ENCODE assay signal across 26 cellular contexts in genomic region chr1:9306006-9306405, GRCh38. TPM values are rescaled to one million over a fixed set of nuclear protein-coding genes. Genes with fewer than 3 reads are reported as not detected.
DNase-seq lines count a peak whose midpoint lies in the region; ATAC-seq, FAIRE-seq and TF ChIP-seq lines count a peak whose summit lies in the region.
"Had no signal": no experiment of that assay in that cellular context is flagged by ENCODE, and none has a peak within 500 bp of the region (broad histone marks: within the 10 kb centered on the region; RNA-seq: fewer than 3 reads in every experiment).

No MANE protein-coding gene starts in this region.

- POLR2A ChIA-PET in HepG2 (lab: Yijun Ruan, JAX) = interaction anchor here (1.5 kb wide), 1 partner anchor 9 kb away, joined by 3 read pairs; no protein-coding TSS in a partner anchor

- H3K79me1 ChIP-seq in neuronal stem cell (ENCODE audit: low read depth, low read length) = peaks cover 6% of the 10 kb centered on the region

- intact Hi-C loops in HepG2 (cut with micrococcal nuclease; ENCODE audit: unreplicated experiment) = no loop called here

- peak overlapping the region; percentile 55 for H2BK5ac ChIP-seq in neuronal stem cell (ENCODE audit: low read length)

- H3K4me3 ChIP-seq in neuronal stem cell (ENCODE audit: low read length in 2 of 2) = no peak overlapping the region
- H3K4me3 ChIP-seq in HepG2 (replicated peaks in 1 of 3; ENCODE audit: insufficient read depth in 1 of 3, low read depth in 2 of 3, low read length in 3 of 3) = no peak overlapping the region
- H3K4me3 ChIP-seq: SK-N-MC had no signal

- H3K23ac ChIP-seq in neuronal stem cell (ENCODE audit: low read depth, low read length, poor library complexity) = no peak overlapping the region

- H3K27me3 ChIP-seq in neuronal stem cell (ENCODE audit: control insufficient read depth in 3 of 3, insufficient read depth in 3 of 3, low read depth in 1 of 3, low read length in 3 of 3) = peaks cover 0 to 50% (median 0%) of the 10 kb centered on the region in 3 experiments
- no peaks in the 10 kb centered on the region for H3K27me3 ChIP-seq in HepG2 (ENCODE audit: control insufficient read depth in 1 of 2, insufficient read depth in 2 of 2, low read length in 2 of 2)

- H3K36me3 Mint-ChIP-seq in activated naive CD4-positive, alpha-beta T cell treated with anti-CD3 and anti-CD28 coated beads, Interleukin-2, amount 50 U/mL, for 24 hours = no peaks in the 10 kb centered on the region
- peaks cover 24% of the 10 kb centered on the region for H3K36me3 Mint-ChIP-seq in chondrocyte (ENCODE audit: low read depth)
- H3K36me3 Mint-ChIP-seq: CD8-positive, alpha-beta T cell had no signal

- no peak overlapping the region for H2BK12ac ChIP-seq in neuronal stem cell (ENCODE audit: low read length)

- TF ChIP-seq CTCF in chondrocyte (IDR thresholded peaks at IDR 0.05) = no peak
- TF ChIP-seq CTCF in HepG2 (CRISPR knock-in tag; IDR thresholded peaks at IDR 0.05) = no peak

- DNase-seq in activated naive CD4-positive, alpha-beta T cell (lab: John Stamatoyannopoulos, UW) = no peak
- DNase-seq in chondrocyte (ENCODE audit: low spot score) (no peak), neuronal stem cell (ENCODE audit: low spot score) (no peak), hippocampal formation (lab: John Stamatoyannopoulos, UW) (no peak), NCI-H187 treated with DMSO at 0.1 percent for 48 hours (lab: John Stamatoyannopoulos, UW) (no peak), HepG2 (ENCODE audit: low spot score) (no peak)
- no peak for DNase-seq in activated T-cell treated with anti-CD3 and anti-CD28 coated beads, Interleukin-2, amount 50 U/mL, for 48 hours
- DNase-seq: ACHN, C1 segment of cervical spinal cord, GOT3, HCEC 1CT, MV-4-11, NCI-H1694, NCI-H2081 treated with DMSO at 0.1 percent for 48 hours, NCI-H2171 treated with DMSO at 0.1 percent for 48 hours, NCI-H524 treated with DMSO at 0.1 percent for 48 hours, NCI-H82, PC-3, RPMI8226, SHP77 treated with DMSO at 0.1 percent for 48 hours had no signal

- TF ChIP-seq EP300 in HepG2 (IDR thresholded peaks at IDR 0.05; ENCODE audit: low read depth in 2 of 2, low read length in 2 of 2) = no peak
- no peak for TF ChIP-seq EP300 in HepG2 (CRISPR knock-in tag; IDR thresholded peaks at IDR 0.05; ENCODE audit: borderline replicate concordance)

- no peak overlapping the region for H2BK120ac ChIP-seq in neuronal stem cell (ENCODE audit: low read depth, low read length)

- peak overlapping the region; percentile 43 for H3K27ac Mint-ChIP-seq in activated naive CD4-positive, alpha-beta T cell treated with anti-CD3 and anti-CD28 coated beads, Interleukin-2, amount 50 U/mL, for 24 hours
- H3K27ac Mint-ChIP-seq in chondrocyte (ENCODE audit: unreplicated experiment) = peak overlapping the region; percentile 84
- H3K27ac Mint-ChIP-seq: CD8-positive, alpha-beta T cell had no signal

- H4K91ac ChIP-seq in neuronal stem cell (ENCODE audit: low read depth, low read length, poor library complexity) = no peak overlapping the region

- no peak overlapping the region for H3K27ac ChIP-seq in neuronal stem cell (replicated peaks; ENCODE audit: low read length)
- no peak overlapping the region for H3K27ac ChIP-seq in HepG2 (ENCODE audit: extremely low read length, insufficient read depth, low read length)
- H3K27ac ChIP-seq: 22Rv1, KMS-11, SK-N-MC had no signal

- H2AFZ ChIP-seq in neuronal stem cell (ENCODE audit: low read length) (no peak overlapping the region), HepG2 (ENCODE audit: low read length) (no peak overlapping the region)

- no TSS peak for BruUV-seq in HepG2 (replicated peaks; lab: Mats Ljungman, UMichigan)

- H3K14ac ChIP-seq in neuronal stem cell (ENCODE audit: low read length) = no peak overlapping the region

- CTCF ChIA-PET in HepG2 (lab: Yijun Ruan, JAX; ENCODE audit: low intra/inter-chr PET ratio, low total read pairs) = no interaction called here

- H3K4me1 Mint-ChIP-seq in activated naive CD4-positive, alpha-beta T cell treated with anti-CD3 and anti-CD28 coated beads, Interleukin-2, amount 50 U/mL, for 24 hours = peaks cover 7% of the 10 kb centered on the region
- H3K4me1 Mint-ChIP-seq in chondrocyte (ENCODE audit: low read depth) = peaks cover 100% of the 10 kb centered on the region

- no peak for TF ChIP-seq RAD21 in HepG2 (CRISPR knock-in tag; IDR thresholded peaks at IDR 0.05)

- TF ChIP-seq POLR2A in HepG2 (IDR thresholded peaks at IDR 0.05; ENCODE audit: insufficient read depth in 1 of 2, low read depth in 2 of 2, low read length in 2 of 2) = no peak

- H2AK5ac ChIP-seq in neuronal stem cell (ENCODE audit: low read depth, low read length) = no peak overlapping the region

- H4K20me1 ChIP-seq in HepG2 (ENCODE audit: insufficient read depth, low read length) = no peaks in the 10 kb centered on the region

- H3K36me3 ChIP-seq in neuronal stem cell (replicated peaks in 1 of 2; ENCODE audit: control insufficient read depth in 2 of 2, insufficient read depth in 2 of 2, low read length in 2 of 2) = no peaks in the 10 kb centered on the region
- H3K36me3 ChIP-seq in HepG2 (replicated peaks in 1 of 2; ENCODE audit: control insufficient read depth in 1 of 2, insufficient read depth in 2 of 2, low read length in 2 of 2) = peaks cover 0 to 3% of the 10 kb centered on the region in 2 experiments; a peak in 1 of 5 replicates

- in situ Hi-C loops in HepG2 (cut with HindIII; ENCODE audit: extremely low pct_ligation_motif_present, low pct_unique_long_range_greater_than_20kb) = no loop called here

- H3K18ac ChIP-seq in neuronal stem cell (ENCODE audit: low read length) = no peak overlapping the region

- H3K79me2 ChIP-seq in HepG2 (ENCODE audit: insufficient read depth, low read length) = peaks cover 5% of the 10 kb centered on the region

- H3K9me3 Mint-ChIP-seq in activated naive CD4-positive, alpha-beta T cell treated with anti-CD3 and anti-CD28 coated beads, Interleukin-2, amount 50 U/mL, for 24 hours = no peaks in the 10 kb centered on the region
- no peaks in the 10 kb centered on the region for H3K9me3 Mint-ChIP-seq in chondrocyte (ENCODE audit: low read depth)
- H3K9me3 Mint-ChIP-seq: CD8-positive, alpha-beta T cell had no signal

- H3K9ac ChIP-seq in neuronal stem cell (ENCODE audit: low read depth, low read length, poor library complexity) (no peak overlapping the region), HepG2 (ENCODE audit: insufficient read depth, low read depth, low read length) (no peak overlapping the region)
- H3K9ac ChIP-seq: KMS-11 had no signal

- no CpG with 5 or more reads among the region's 14 CpGs for WGBS in neuronal stem cell (ENCODE audit: extremely low coverage in 2 of 2, insufficient read length in 2 of 2, insufficient replicate concordance in 1 of 2), 2 donors
- 95% methylated on average over 12 of the region's 14 CpGs for WGBS in HepG2 (ENCODE audit: low lambda C conversion rate)

- H2BK15ac ChIP-seq in neuronal stem cell (ENCODE audit: low read length) = no peak overlapping the region

- no peak overlapping the region for H3K4me3 Mint-ChIP-seq in activated naive CD4-positive, alpha-beta T cell treated with anti-CD3 and anti-CD28 coated beads, Interleukin-2, amount 50 U/mL, for 24 hours
- H3K4me3 Mint-ChIP-seq in chondrocyte (ENCODE audit: unreplicated experiment) = no peak overlapping the region
- H3K4me3 Mint-ChIP-seq: CD8-positive, alpha-beta T cell had no signal

- no peak for FAIRE-seq in HepG2 (lab: Jason Lieb, UNC)
- FAIRE-seq: G401.6 had no signal

- H3K4ac ChIP-seq in neuronal stem cell (ENCODE audit: low read length) = no peak overlapping the region

- H3K27me3 Mint-ChIP-seq in activated naive CD4-positive, alpha-beta T cell treated with anti-CD3 and anti-CD28 coated beads, Interleukin-2, amount 50 U/mL, for 24 hours = no peaks in the 10 kb centered on the region
- no peaks in the 10 kb centered on the region for H3K27me3 Mint-ChIP-seq in chondrocyte (ENCODE audit: low read depth)

- H3K4me2 ChIP-seq in neuronal stem cell (ENCODE audit: insufficient read depth, low read length, poor library complexity, severe bottlenecking) = no peak overlapping the region
- no peak overlapping the region for H3K4me2 ChIP-seq in HepG2 (ENCODE audit: low read depth, low read length)
- H3K4me2 ChIP-seq: KMS-11 had no signal

- H3K4me1 ChIP-seq in neuronal stem cell (ENCODE audit: control insufficient read depth in 2 of 2, insufficient read depth in 1 of 2, low read depth in 1 of 2, low read length in 2 of 2) = no peaks in the 10 kb centered on the region
- H3K4me1 ChIP-seq in HepG2 (ENCODE audit: insufficient read depth, low read length) = no peaks in the 10 kb centered on the region

- ATAC-seq in HepG2 = no peak
- ATAC-seq: CD8-positive, alpha-beta T cell; PC-3 had no signal

- no peaks in the 10 kb centered on the region for H3K9me3 ChIP-seq in neuronal stem cell (replicated peaks in 1 of 2; ENCODE audit: control insufficient read depth in 2 of 2, insufficient read depth in 1 of 2, low read depth in 1 of 2, low read length in 2 of 2)
- no peaks in the 10 kb centered on the region for H3K9me3 ChIP-seq in HepG2 (ENCODE audit: low read length)

- H4K8ac ChIP-seq in neuronal stem cell (ENCODE audit: low read depth, low read length) = no peak overlapping the region

RNA-seq across cellular contexts. Expression of gene SPSB1, which starts 13.3 kb away (rescaled TPM):
- total RNA-seq in chondrocyte (164 to 184 TPM (median 173 TPM) in 3 replicates), HepG2 (2016; rRNA removed; fragmentation: Illumina TruSeq; extraction: Trizol) (5.0 and 7.1 TPM in 2 replicates)
- polyA plus RNA-seq in neuronal stem cell (2013, experiment 1 of 2) = 5.2 TPM
- polyA plus RNA-seq in neuronal stem cell (2013, experiment 2 of 2) = 5.1 TPM
- total RNA-seq in HepG2 (2016; cell fraction: cytosol; rRNA removed; fragmentation: Illumina TruSeq; extraction: Trizol; ENCODE audit: low read depth) = 2.4 and 2.5 TPM in 2 replicates
- total RNA-seq in HepG2 (2016; cell fraction: insoluble cytoplasmic fraction; rRNA removed; fragmentation: Illumina TruSeq; extraction: Trizol) = 5.2 and 5.8 TPM in 2 replicates
- total RNA-seq in HepG2 (2016; cell fraction: membrane; rRNA removed; fragmentation: Illumina TruSeq; extraction: Trizol) = 4.4 and 5.9 TPM in 2 replicates
- total RNA-seq in HepG2 (2016; cell fraction: nucleus; rRNA removed; fragmentation: Illumina TruSeq; extraction: Trizol) = 4.3 and 4.4 TPM in 2 replicates
- 8.0 and 10.9 TPM in 2 replicates for polyA plus RNA-seq in HepG2 (2011; rRNA removed)
- 8.1 and 8.5 TPM in 2 replicates for polyA plus RNA-seq in HepG2 (2011; cell fraction: cytosol; rRNA removed)
- 5.1 TPM in 2 replicates for polyA plus RNA-seq in HepG2 (2011; cell fraction: nucleus; rRNA removed)
- polyA plus RNA-seq in HepG2 (2012) = 4.0 and 7.7 TPM in 2 replicates
- 1.9 and 2.2 TPM in 2 replicates for polyA plus RNA-seq in HepG2 (2016; cell fraction: cytosol; fragmentation: Illumina TruSeq; extraction: Trizol; ENCODE audit: low read depth)
- polyA plus RNA-seq in HepG2 (2016; cell fraction: insoluble cytoplasmic fraction; fragmentation: Illumina TruSeq; extraction: Trizol; ENCODE audit: low read depth) = 7.3 and 7.8 TPM in 2 replicates
- polyA plus RNA-seq in HepG2 (2016; cell fraction: membrane; fragmentation: Illumina TruSeq; extraction: Trizol; ENCODE audit: low read depth) = 3.9 and 4.2 TPM in 2 replicates
- 3.9 and 4.4 TPM in 2 replicates for polyA plus RNA-seq in HepG2 (2016; cell fraction: nucleus; fragmentation: Illumina TruSeq; extraction: Trizol; ENCODE audit: insufficient read depth, low read depth)
- polyA minus RNA-seq in HepG2 (2011; rRNA and poly(A)+ RNA removed; ENCODE audit: low replicate concordance) = 9.2 and 17.1 TPM in 2 replicates
- polyA minus RNA-seq in HepG2 (2011; cell fraction: cytosol; rRNA and poly(A)+ RNA removed) = 3.6 and 6.4 TPM in 2 replicates
- polyA minus RNA-seq in HepG2 (2011; cell fraction: nucleus; rRNA and poly(A)+ RNA removed) = 3.1 and 4.2 TPM in 2 replicates

Comparison
In these comparisons a context has a peak if more than half of its experiments do, and no peak if none do; other contexts are left out.
1. RNA of gene SPSB1, which starts 13.3 kb away (total RNA-seq): 164 to 184 TPM in chondrocyte; 2.4 to 7.1 TPM in HepG2; every median in the first group is over 10 times any median in the second.